ENCODE assay signal across 14 cellular contexts in genomic region chr2:186559848-186560247, GRCh38.
DNase-seq lines count a peak whose midpoint lies in the region; ATAC-seq and TF ChIP-seq lines count a peak whose summit lies in the region.
"Had no signal": no experiment of that assay in that cellular context is flagged by ENCODE, and none has a peak within 500 bp of the region (broad histone marks: within the 10 kb centered on the region; RNA-seq: fewer than 3 reads in every experiment).

No MANE protein-coding gene starts in this region.

- H3K4me3 ChIP-seq in GM12865 (ENCODE audit: low read depth, low read length) (no peak overlapping the region; the same call in 1 of the 2 replicates), foreskin fibroblast (ENCODE audit: low read depth in 1 of 2, low read length in 2 of 2) (no peak overlapping the region)
- H3K4me3 ChIP-seq: A549, SJSA1 had no signal

- peak; percentile 81 for ATAC-seq in GM19397 (IDR thresholded peaks at IDR 0.05; ENCODE audit: unreplicated experiment)
- ATAC-seq in HG02759 (IDR thresholded peaks at IDR 0.05; ENCODE audit: unreplicated experiment) = peak; percentile 84
- ATAC-seq in HG03378 (IDR thresholded peaks at IDR 0.05; ENCODE audit: unreplicated experiment) = peak; percentile 77
- ATAC-seq: A549, HCT116 had no signal

- DNase-seq in GM12865 (ENCODE audit: low read depth) = peak; percentile 70
- DNase-seq in foreskin fibroblast = no peak
- no peak for DNase-seq in effector CD8-positive, alpha-beta T cell (lab: John Stamatoyannopoulos, UW)
- DNase-seq in NCI-H2107 (lab: John Stamatoyannopoulos, UW) = no peak
- no peak for DNase-seq in amygdala (lab: John Stamatoyannopoulos, UW)
- DNase-seq: mesendoderm, NCI-H1694 treated with DMSO at 0.1 percent for 48 hours, nucleus accumbens had no signal

- TF ChIP-seq CTCF in GM12865 (IDR thresholded peaks at IDR 0.05; ENCODE audit: insufficient read depth, low read depth, low read length, missing control alignments) (no peak), foreskin fibroblast (IDR thresholded peaks at IDR 0.05; ENCODE audit: low read depth, low read length) (no peak)
